ENCODE assay signal across 19 cellular contexts in the genomic region with DNA sequence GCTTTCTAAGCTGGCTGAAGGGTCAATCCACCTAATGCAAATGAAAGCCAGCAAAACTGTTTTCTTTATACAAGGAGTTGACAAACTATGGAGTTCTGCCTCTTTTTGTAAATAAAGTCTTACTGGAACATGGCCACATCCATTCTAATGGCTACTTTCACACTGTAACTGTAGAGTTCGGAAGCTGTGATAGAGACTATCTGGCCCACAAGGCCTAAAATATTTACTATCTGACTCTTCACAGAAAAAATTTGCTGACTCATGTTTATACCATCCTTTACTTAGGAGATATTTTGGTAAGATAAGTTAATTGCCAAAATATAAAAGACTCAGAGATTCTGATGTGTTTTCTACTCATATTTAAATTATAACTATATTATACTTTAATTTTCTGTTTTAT.
DNase-seq lines count a peak whose midpoint lies in the region; ATAC-seq, FAIRE-seq and TF ChIP-seq lines count a peak whose summit lies in the region.
"Had no signal": no experiment of that assay in that cellular context is flagged by ENCODE, and none has a peak within 500 bp of the region (broad histone marks: within the 10 kb centered on the region; RNA-seq: fewer than 3 reads in every experiment).

No MANE protein-coding gene starts in this region.

- TF ChIP-seq EP300 in HepG2 (IDR thresholded peaks at IDR 0.05; ENCODE audit: low read depth in 2 of 2, low read length in 2 of 2) (no peak), HepG2 (CRISPR knock-in tag; IDR thresholded peaks at IDR 0.05; ENCODE audit: borderline replicate concordance) (no peak)

- H3K4me1 Mint-ChIP-seq in effector memory CD8-positive, alpha-beta T cell (ENCODE audit: low read depth in 2 of 2), result peaks cover 0 to 3% of the 10 kb centered on the region in 2 donors

- no peak overlapping the region for H3K23ac ChIP-seq in IMR-90 (ENCODE audit: low read depth, low read length)

- DNase-seq in AG10803 (ENCODE audit: low read depth) (peak; percentile 72), IMR-90 (peak; percentile 71), brain microvascular endothelial cell (peak; percentile 37), HepG2 (ENCODE audit: low spot score) (peak; percentile 2), NCI-H526 (lab: John Stamatoyannopoulos, UW) (no peak)
- no peak for DNase-seq in stimulated activated naive CD8-positive, alpha-beta T cell treated with anti-CD3 and anti-CD28 coated beads, Interleukin-15, Interleukin-2, amounts not matched to agents 100 U/mL and 50 U/mL, for 24 hours
- no peak for DNase-seq in effector memory CD8-positive, alpha-beta T cell
- DNase-seq: activated CD4-positive, alpha-beta T cell treated with anti-CD3 and anti-CD28 coated beads for 1 hour; activated naive CD8-positive, alpha-beta T cell treated with anti-CD3 and anti-CD28 coated beads, Interleukin-2, amount 10 ng/mL, durations not matched to agents 7 days and 5 days; BE2C; colonic mucosa; DND-41; mucosa of descending colon; NCI-H2171; psoas muscle; stimulated activated CD4-positive, alpha-beta T cell treated with anti-CD3 and anti-CD28 coated beads, Interleukin-1b, Interleukin-23, amount 100 ng/mL, for 48 hours had no signal

- H3K79me1 ChIP-seq in IMR-90 (ENCODE audit: low read depth in 1 of 2, low read length in 2 of 2), result peaks cover 0 to 2% of the 10 kb centered on the region in 2 experiments; a peak in 2 of 4 replicates

- no peaks in the 10 kb centered on the region for H4K20me1 ChIP-seq in IMR-90 (ENCODE audit: insufficient read depth, low read length)
- H4K20me1 ChIP-seq in HepG2 (ENCODE audit: insufficient read depth, low read length), result no peaks in the 10 kb centered on the region; the same call in 1 of the 2 replicates

- no peak overlapping the region for H2AK5ac ChIP-seq in IMR-90 (ENCODE audit: low read depth, low read length)

- WGBS in IMR-90 (ENCODE audit: extremely low coverage in 2 of 2, insufficient read length in 1 of 2), 2 experiments, result no CpG with 5 or more reads among the region's 1 CpG
- 95% methylated on average over 1 of the region's 1 CpG for WGBS in HepG2 (ENCODE audit: low lambda C conversion rate)

- peak overlapping the region; percentile 36 for H2BK5ac ChIP-seq in IMR-90 (ENCODE audit: low read depth, low read length, poor library complexity, severe bottlenecking)

- peak; percentile 69 for ATAC-seq in IMR-90 (ENCODE audit: low read depth)
- ATAC-seq in HepG2, result no peak
- no peak for ATAC-seq in stimulated activated naive CD8-positive, alpha-beta T cell treated with anti-CD3 and anti-CD28 coated beads, Interleukin-15, Interleukin-2, amounts not matched to agents 100 U/mL and 50 U/mL, for 24 hours
- no peak for ATAC-seq in effector memory CD8-positive, alpha-beta T cell (replicated peaks)
- ATAC-seq in HG03196 (IDR thresholded peaks at IDR 0.05; ENCODE audit: unreplicated experiment), result no peak
- ATAC-seq: HCT116, mucosa of descending colon, psoas muscle had no signal

- no peak overlapping the region for H3K4me3 Mint-ChIP-seq in effector memory CD8-positive, alpha-beta T cell
- H3K4me3 Mint-ChIP-seq: activated naive CD8-positive, alpha-beta T cell treated with anti-CD3 and anti-CD28 coated beads, Interleukin-2, amount 10 ng/mL, durations not matched to agents 7 days and 5 days had no signal

- TF ChIP-seq POLR2A in IMR-90 (IDR thresholded peaks at IDR 0.05; ENCODE audit: low read depth, low read length) (no peak), HepG2 (IDR thresholded peaks at IDR 0.05; ENCODE audit: insufficient read depth in 1 of 2, low read depth in 2 of 2, low read length in 2 of 2) (no peak)

- H4K91ac ChIP-seq in IMR-90 (ENCODE audit: insufficient read depth, low read depth, low read length), result no peak overlapping the region

- no peaks in the 10 kb centered on the region for H3K27me3 ChIP-seq in IMR-90 (ENCODE audit: control insufficient read depth, insufficient read depth, low read length)
- H3K27me3 ChIP-seq in brain microvascular endothelial cell (replicated peaks), result no peaks in the 10 kb centered on the region
- H3K27me3 ChIP-seq in HepG2 (ENCODE audit: control insufficient read depth in 1 of 2, insufficient read depth in 2 of 2, low read length in 2 of 2), result no peaks in the 10 kb centered on the region
- H3K27me3 ChIP-seq: BE2C, colonic mucosa had no signal

- TF ChIP-seq RAD21 in IMR-90 (IDR thresholded peaks at IDR 0.05; ENCODE audit: low read length), result no peak
- no peak for TF ChIP-seq RAD21 in HepG2 (CRISPR knock-in tag; IDR thresholded peaks at IDR 0.05)

- in situ Hi-C loops in IMR-90 (cut with MboI; ENCODE audit: low sequenced_read_pairs), result no loop called here
- in situ Hi-C loops in brain microvascular endothelial cell (cut with HindIII; ENCODE audit: low pct_ligation_motif_present, low sequenced_read_pairs), result no loop called here
- in situ Hi-C loops in HepG2 (cut with HindIII; ENCODE audit: extremely low pct_ligation_motif_present, low pct_unique_long_range_greater_than_20kb), result no loop called here

- H3K56ac ChIP-seq in IMR-90 (ENCODE audit: extremely low read depth, insufficient read depth, low read length), result no peak overlapping the region

- H3K9ac ChIP-seq in IMR-90 (ENCODE audit: low read depth, low read length) (no peak overlapping the region), HepG2 (ENCODE audit: insufficient read depth, low read depth, low read length) (no peak overlapping the region)

- POLR2A ChIA-PET in IMR-90 (lab: Charles Lee; ENCODE audit: unreplicated experiment) (no interaction called here), HepG2 (lab: Yijun Ruan, JAX) (no interaction called here)

- FAIRE-seq in HepG2 (lab: Jason Lieb, UNC), result no peak
- FAIRE-seq: frontal cortex had no signal

- H2AFZ ChIP-seq in IMR-90 (replicated peaks; ENCODE audit: low read length, poor library complexity) (no peak overlapping the region), HepG2 (ENCODE audit: low read length) (no peak overlapping the region)

- H3K4me2 ChIP-seq in IMR-90 (ENCODE audit: low read depth, low read length) (peak overlapping the region; percentile 74; the same call in 1 of the 2 replicates), HepG2 (ENCODE audit: low read depth, low read length) (no peak overlapping the region)

- no peak overlapping the region for H2BK15ac ChIP-seq in IMR-90 (ENCODE audit: low read depth, low read length)

- peaks cover 42% of the 10 kb centered on the region for H3K36me3 Mint-ChIP-seq in effector memory CD8-positive, alpha-beta T cell (ENCODE audit: insufficient read depth)

- H4K5ac ChIP-seq in IMR-90 (ENCODE audit: low read depth, low read length), result no peak overlapping the region; the same call in 1 of the 2 replicates

- H2AK9ac ChIP-seq in IMR-90 (replicated peaks; ENCODE audit: low read depth, low read length, poor library complexity), result no peak overlapping the region

- CTCF ChIA-PET in IMR-90 (lab: Yijun Ruan, JAX), result interaction anchor here (0.8 kb wide), 1 partner anchor 9 kb away, joined by 3 read pairs; no protein-coding TSS in a partner anchor
- CTCF ChIA-PET in HepG2 (lab: Yijun Ruan, JAX; ENCODE audit: low intra/inter-chr PET ratio, low total read pairs), result no interaction called here

- H3K27ac ChIP-seq in IMR-90 (ENCODE audit: insufficient read depth, low read length), result no peak overlapping the region
- H3K27ac ChIP-seq in brain microvascular endothelial cell, result peak overlapping the region; percentile 46
- H3K27ac ChIP-seq in HepG2 (ENCODE audit: extremely low read length, insufficient read depth, low read length), result no peak overlapping the region
- H3K27ac ChIP-seq: colonic mucosa, psoas muscle had no signal

- peaks cover 5% of the 10 kb centered on the region for H3K36me3 ChIP-seq in IMR-90 (ENCODE audit: control insufficient read depth, insufficient read depth, low read length)
- no peaks in the 10 kb centered on the region for H3K36me3 ChIP-seq in brain microvascular endothelial cell (replicated peaks)
- 0 out of 5 replicates have a peak, but pooled peaks cover 0 to 2% of the 10 kb centered on the region in 2 experiments for H3K36me3 ChIP-seq in HepG2 (replicated peaks in 1 of 2; ENCODE audit: control insufficient read depth in 1 of 2, insufficient read depth in 2 of 2, low read length in 2 of 2)
- H3K36me3 ChIP-seq: colonic mucosa had no signal

- no peaks in the 10 kb centered on the region for H3K27me3 Mint-ChIP-seq in effector memory CD8-positive, alpha-beta T cell
- H3K27me3 Mint-ChIP-seq: activated naive CD8-positive, alpha-beta T cell treated with anti-CD3 and anti-CD28 coated beads, Interleukin-2, amount 10 ng/mL, durations not matched to agents 7 days and 5 days had no signal

- H2BK20ac ChIP-seq in IMR-90 (ENCODE audit: low read depth, low read length), result no peak overlapping the region

- H3K9me3 ChIP-seq in IMR-90 (ENCODE audit: control insufficient read depth, insufficient read depth, low read length) (no peaks in the 10 kb centered on the region), HepG2 (ENCODE audit: low read length) (no peaks in the 10 kb centered on the region)
- H3K9me3 ChIP-seq: BE2C, colonic mucosa, mucosa of descending colon, psoas muscle had no signal

- no peak overlapping the region for H2BK120ac ChIP-seq in IMR-90 (ENCODE audit: low read depth, low read length)

- no peaks in the 10 kb centered on the region for H3K9me1 ChIP-seq in IMR-90 (ENCODE audit: insufficient read depth, low read length)

- no peak overlapping the region for H3K14ac ChIP-seq in IMR-90 (replicated peaks; ENCODE audit: low read depth, low read length)

- dilution Hi-C loops in IMR-90 (cut with HindIII; ENCODE audit: low sequenced_read_pairs, unreplicated experiment), result no loop called here

- H3K18ac ChIP-seq in IMR-90 (ENCODE audit: low read depth, low read length), result peak overlapping the region; percentile 22; the same call in 1 of the 2 replicates

- H3K4me3 ChIP-seq in AG10803 (ENCODE audit: low read length) (no peak overlapping the region), IMR-90 (ENCODE audit: insufficient read depth, low read depth, low read length) (no peak overlapping the region), brain microvascular endothelial cell (ENCODE audit: low read depth, low read length) (no peak overlapping the region), HepG2 (replicated peaks in 1 of 3; ENCODE audit: insufficient read depth in 1 of 3, low read depth in 2 of 3, low read length in 3 of 3) (no peak overlapping the region)
- H3K4me3 ChIP-seq: colonic mucosa, mucosa of descending colon, psoas muscle had no signal

- no peaks in the 10 kb centered on the region for H3K79me2 ChIP-seq in HepG2 (ENCODE audit: insufficient read depth, low read length)

- no peak overlapping the region for H4K8ac ChIP-seq in IMR-90 (ENCODE audit: low read depth in 2 of 2, low read length in 2 of 2)

- H3K4ac ChIP-seq in IMR-90 (ENCODE audit: low read depth, low read length), result no peak overlapping the region

- TF ChIP-seq CTCF in AG10803 (conservative IDR thresholded peaks at IDR 0.05; ENCODE audit: low read length), result no peak
- no peak for TF ChIP-seq CTCF in IMR-90 (conservative IDR thresholded peaks at IDR 0.05; ENCODE audit: low read depth, low read length)
- no peak for TF ChIP-seq CTCF in brain microvascular endothelial cell (IDR thresholded peaks at IDR 0.05; ENCODE audit: low read depth, low read length, missing control alignments)
- no peak for TF ChIP-seq CTCF in HepG2 (CRISPR knock-in tag; IDR thresholded peaks at IDR 0.05)

- intact Hi-C loops in IMR-90 (cut with micrococcal nuclease) (no loop called here), HepG2 (cut with micrococcal nuclease; ENCODE audit: unreplicated experiment) (no loop called here)

- H3K4me1 ChIP-seq in IMR-90 (ENCODE audit: control insufficient read depth, insufficient read depth, low read length) (no peaks in the 10 kb centered on the region; the same call in 1 of the 2 replicates), HepG2 (ENCODE audit: insufficient read depth, low read length) (peaks cover 15% of the 10 kb centered on the region)
- H3K4me1 ChIP-seq: BE2C, colonic mucosa, psoas muscle had no signal

- H3K27ac Mint-ChIP-seq in effector memory CD8-positive, alpha-beta T cell, result no peak overlapping the region
- H3K27ac Mint-ChIP-seq: activated naive CD8-positive, alpha-beta T cell treated with anti-CD3 and anti-CD28 coated beads, Interleukin-2, amount 10 ng/mL, durations not matched to agents 7 days and 5 days had no signal

- no peaks in the 10 kb centered on the region for H3K9me3 Mint-ChIP-seq in effector memory CD8-positive, alpha-beta T cell
- H3K9me3 Mint-ChIP-seq: activated naive CD8-positive, alpha-beta T cell treated with anti-CD3 and anti-CD28 coated beads, Interleukin-2, amount 10 ng/mL, durations not matched to agents 7 days and 5 days had no signal

- no TSS peak for BruUV-seq in IMR-90 (replicated peaks; lab: Mats Ljungman, UMichigan)
- no TSS peak for BruUV-seq in HepG2 (replicated peaks; lab: Mats Ljungman, UMichigan)

Comparison
In these comparisons a context has a peak if more than half of its experiments do, and no peak if none do; other contexts are left out.
1. DNase-seq: peak in AG10803 (single experiment), IMR-90 (single experiment), brain microvascular endothelial cell (single experiment) and HepG2 (single experiment); none in stimulated activated naive CD8-positive, alpha-beta T cell treated with anti-CD3 and anti-CD28 coated beads, Interleukin-15, Interleukin-2, amounts not matched to agents 100 U/mL and 50 U/mL, for 24 hours (single experiment), effector memory CD8-positive, alpha-beta T cell (0 of 3) and NCI-H526 (0 of 2).